8 cellular contexts compared by ENCODE assay signal in the genomic region with DNA sequence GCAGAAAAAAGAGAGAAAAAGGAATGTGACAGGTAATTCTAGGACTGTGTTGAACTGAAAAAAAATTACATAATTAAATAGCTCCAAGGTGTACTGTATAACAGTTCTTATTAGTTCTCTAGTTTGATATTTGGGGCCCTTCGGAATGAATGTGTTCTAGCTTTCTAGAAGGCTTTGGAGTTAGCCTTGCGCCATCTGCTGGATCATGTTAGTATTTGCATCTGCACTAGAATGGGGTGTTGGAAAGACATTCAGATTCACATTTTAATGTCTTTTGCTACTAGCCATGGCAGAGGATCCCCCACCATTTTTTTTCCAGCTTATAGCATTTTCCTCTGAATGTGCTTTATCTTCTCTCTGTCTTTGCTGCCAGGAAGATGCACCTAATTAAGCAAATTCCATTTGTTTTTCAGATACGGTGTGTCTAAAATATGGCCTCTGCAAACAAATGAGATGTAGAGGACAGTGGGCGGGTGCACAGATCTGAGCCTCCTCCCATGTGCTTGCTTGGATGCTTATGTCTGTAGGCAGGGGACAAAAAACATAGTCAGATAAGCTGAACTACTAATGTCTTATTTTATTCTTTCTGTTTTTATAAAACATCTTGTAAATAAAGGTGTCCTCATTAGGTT.
DNase-seq lines count a peak whose midpoint lies in the region; ATAC-seq and TF ChIP-seq lines count a peak whose summit lies in the region.

No MANE protein-coding gene starts in this region.

- H3K9me3 ChIP-seq in IMR-90 (ENCODE audit: control insufficient read depth, insufficient read depth, low read length): no peaks in the 10 kb centered on the region
- H3K9me3 ChIP-seq in OCI-LY7 (ENCODE audit: low read length): no peaks in the 10 kb centered on the region

- H3K9me2 ChIP-seq in OCI-LY7 (ENCODE audit: insufficient read depth, low read length): no peaks in the 10 kb centered on the region

- H3K79me1 ChIP-seq in IMR-90 (ENCODE audit: low read depth in 1 of 2, low read length in 2 of 2): no peaks in the 10 kb centered on the region

- no peaks in the 10 kb centered on the region for H3K27me3 Mint-ChIP-seq in activated naive CD4-positive, alpha-beta T cell treated with anti-CD3 and anti-CD28 coated beads, Interleukin-2, amount 10 ng/mL, durations not matched to agents 7 days and 5 days

- no peaks in the 10 kb centered on the region for H3K36me3 Mint-ChIP-seq in activated naive CD4-positive, alpha-beta T cell treated with anti-CD3 and anti-CD28 coated beads, Interleukin-2, amount 10 ng/mL, durations not matched to agents 7 days and 5 days

- dilution Hi-C loops in IMR-90 (cut with HindIII; ENCODE audit: low sequenced_read_pairs, unreplicated experiment): no loop called here

- no peak overlapping the region for H4K5ac ChIP-seq in IMR-90 (ENCODE audit: low read depth, low read length)

- intact Hi-C loops in IMR-90 (cut with micrococcal nuclease): loop anchor here (1.0 to 2.0 kb wide), 3 partner anchors 238 to 323 kb away; a partner anchor contains a TSS
- intact Hi-C loops in OCI-LY7 (cut with micrococcal nuclease; ENCODE audit: unreplicated experiment): loop anchor here (5.0 to 10.0 kb wide), 2 partner anchors 270 to 307 kb away; a partner anchor contains a TSS
- intact Hi-C loops in Right ventricle myocardium superior (cut with DNase I): no loop called here

- H3K9me3 Mint-ChIP-seq in activated naive CD4-positive, alpha-beta T cell treated with anti-CD3 and anti-CD28 coated beads, Interleukin-2, amount 10 ng/mL, durations not matched to agents 7 days and 5 days: no peaks in the 10 kb centered on the region

- H3K4me3 ChIP-seq in IMR-90 (ENCODE audit: insufficient read depth, low read depth, low read length) (no peak overlapping the region), OCI-LY7 (ENCODE audit: low read depth, low read length, poor library complexity, severe bottlenecking) (no peak overlapping the region)

- no peak overlapping the region for H3K18ac ChIP-seq in IMR-90 (ENCODE audit: low read depth, low read length)

- no peak overlapping the region for H4K91ac ChIP-seq in IMR-90 (ENCODE audit: insufficient read depth, low read depth, low read length)

- no peaks in the 10 kb centered on the region for H3K9me1 ChIP-seq in IMR-90 (ENCODE audit: insufficient read depth, low read length)

- in situ Hi-C loops in IMR-90 (cut with MboI; ENCODE audit: low sequenced_read_pairs): no loop called here

- H3K4ac ChIP-seq in IMR-90 (ENCODE audit: low read depth, low read length): no peak overlapping the region

- ATAC-seq in GM21717 (IDR thresholded peaks at IDR 0.05; ENCODE audit: unreplicated experiment): peak; percentile 87
- peak; percentile 88 for ATAC-seq in IMR-90 (ENCODE audit: low read depth)
- peak; percentile 89 for ATAC-seq in Right ventricle myocardium superior (ENCODE audit: poor library complexity)

- H3K4me1 ChIP-seq in IMR-90 (ENCODE audit: control insufficient read depth, insufficient read depth, low read length) (peaks cover 5% of the 10 kb centered on the region), OCI-LY7 (ENCODE audit: insufficient read depth, low read length, poor library complexity, severe bottlenecking) (no peaks in the 10 kb centered on the region)

- H3K4me1 Mint-ChIP-seq in activated naive CD4-positive, alpha-beta T cell treated with anti-CD3 and anti-CD28 coated beads, Interleukin-2, amount 10 ng/mL, durations not matched to agents 7 days and 5 days: no peaks in the 10 kb centered on the region

- H2AK9ac ChIP-seq in IMR-90 (replicated peaks; ENCODE audit: low read depth, low read length, poor library complexity): no peak overlapping the region

- POLR2A ChIA-PET in IMR-90 (lab: Charles Lee; ENCODE audit: unreplicated experiment): interaction anchor here (1.1 kb wide), 1 partner anchor 45 kb away, joined by 3 read pairs; no protein-coding TSS in a partner anchor
- POLR2A ChIA-PET in OCI-LY7 (lab: Charles Lee): no interaction called here

- H2BK120ac ChIP-seq in IMR-90 (ENCODE audit: low read depth, low read length): no peak overlapping the region

- no peak overlapping the region for H3K4me3 Mint-ChIP-seq in activated naive CD4-positive, alpha-beta T cell treated with anti-CD3 and anti-CD28 coated beads, Interleukin-2, amount 10 ng/mL, durations not matched to agents 7 days and 5 days

- no peak overlapping the region for H3K14ac ChIP-seq in IMR-90 (replicated peaks; ENCODE audit: low read depth, low read length)

- H2AK5ac ChIP-seq in IMR-90 (ENCODE audit: low read depth, low read length): no peak overlapping the region

- no CpG with 5 or more reads among the region's 4 CpGs for WGBS in IMR-90 (ENCODE audit: extremely low coverage in 2 of 2, insufficient read length in 1 of 2), 2 experiments

- H2BK15ac ChIP-seq in IMR-90 (ENCODE audit: low read depth, low read length): no peak overlapping the region

- H3K27ac ChIP-seq in IMR-90 (ENCODE audit: insufficient read depth, low read length): no peak overlapping the region
- H3K27ac ChIP-seq in OCI-LY7 (ENCODE audit: low read depth, low read length, poor library complexity, severe bottlenecking): no peak overlapping the region

- H4K20me1 ChIP-seq in IMR-90 (ENCODE audit: insufficient read depth, low read length) (no peaks in the 10 kb centered on the region), OCI-LY7 (ENCODE audit: insufficient read depth, low read length) (no peaks in the 10 kb centered on the region)

- H3K4me2 ChIP-seq in IMR-90 (ENCODE audit: low read depth, low read length) (peak overlapping the region; percentile 23), OCI-LY7 (ENCODE audit: low read length) (no peak overlapping the region)

- no peak overlapping the region for H3K56ac ChIP-seq in IMR-90 (ENCODE audit: extremely low read depth, insufficient read depth, low read length)

- no peak overlapping the region for H4K8ac ChIP-seq in IMR-90 (ENCODE audit: low read depth in 2 of 2, low read length in 2 of 2)

- TF ChIP-seq CTCF in IMR-90 (conservative IDR thresholded peaks at IDR 0.05; ENCODE audit: low read depth, low read length) (peak; percentile 76), OCI-LY7 (conservative IDR thresholded peaks at IDR 0.05; ENCODE audit: low read length) (peak; percentile 92)

- CTCF ChIA-PET in IMR-90 (lab: Yijun Ruan, JAX) (interaction anchor here (0.5 to 1.3 kb wide), 7 partner anchors 9 to 1278 kb away, joined by 3 to 8 read pairs (median 4); no protein-coding TSS in a partner anchor), OCI-LY7 (lab: Charles Lee; ENCODE audit: unreplicated experiment) (interaction anchor here (0.9 kb wide), 1 partner anchor 24 kb away, joined by 3 read pairs; no protein-coding TSS in a partner anchor)
- CTCF ChIA-PET in activated naive CD4-positive, alpha-beta T cell treated with anti-CD3 and anti-CD28 coated beads, Interleukin-2, amount 10 ng/mL, durations not matched to agents 7 days and 5 days (lab: Charles Lee): interaction anchor here (0.6 to 2.0 kb wide), 11 partner anchors 14 to 523 kb away, joined by 3 to 9 read pairs (median 5); a partner anchor contains a TSS

- no peaks in the 10 kb centered on the region for H3K27me3 ChIP-seq in IMR-90 (ENCODE audit: control insufficient read depth, insufficient read depth, low read length)

- DNase-seq in GM03348 (ENCODE audit: low spot score): peak; percentile 58
- peak; percentile 66 for DNase-seq in IMR-90
- DNase-seq in OCI-LY7 (ENCODE audit: low spot score): peak; percentile 69
- peak; percentile 62 for DNase-seq in activated naive CD4-positive, alpha-beta T cell treated with anti-CD3 and anti-CD28 coated beads, Interleukin-2, amount 10 ng/mL, durations not matched to agents 7 days and 5 days
- no peak for DNase-seq in Right ventricle myocardium superior
- DNase-seq in pulmonary artery endothelial cell (ENCODE audit: low read depth, low spot score): peak; percentile 22
- DNase-seq in 8988T: no peak

- H3K27ac Mint-ChIP-seq in activated naive CD4-positive, alpha-beta T cell treated with anti-CD3 and anti-CD28 coated beads, Interleukin-2, amount 10 ng/mL, durations not matched to agents 7 days and 5 days: no peak overlapping the region

- peak; percentile 74 for TF ChIP-seq RAD21 in IMR-90 (IDR thresholded peaks at IDR 0.05; ENCODE audit: low read length)

- H2BK20ac ChIP-seq in IMR-90 (ENCODE audit: low read depth, low read length): no peak overlapping the region

- TF ChIP-seq POLR2A in IMR-90 (IDR thresholded peaks at IDR 0.05; ENCODE audit: low read depth, low read length): no peak

- no peak overlapping the region for H3K23ac ChIP-seq in IMR-90 (ENCODE audit: low read depth, low read length)

- no peaks in the 10 kb centered on the region for H3K79me2 ChIP-seq in OCI-LY7 (ENCODE audit: insufficient read depth, low read depth, low read length)

- H2BK5ac ChIP-seq in IMR-90 (ENCODE audit: low read depth, low read length, poor library complexity, severe bottlenecking): no peak overlapping the region

- no peak overlapping the region for H3K9ac ChIP-seq in IMR-90 (ENCODE audit: low read depth, low read length)

- no peak overlapping the region for H2AFZ ChIP-seq in IMR-90 (replicated peaks; ENCODE audit: low read length, poor library complexity)
- no peak overlapping the region for H2AFZ ChIP-seq in OCI-LY7 (ENCODE audit: low read length)

- BruUV-seq in IMR-90 (replicated peaks; lab: Mats Ljungman, UMichigan) (no TSS peak), OCI-LY7 (replicated peaks; lab: Mats Ljungman, UMichigan) (no TSS peak)

- H3K36me3 ChIP-seq in IMR-90 (ENCODE audit: control insufficient read depth, insufficient read depth, low read length) (no peaks in the 10 kb centered on the region), OCI-LY7 (ENCODE audit: insufficient read depth, low read length) (no peaks in the 10 kb centered on the region)

TF ChIP-seq in IMR-90, 13 proteins besides CTCF, POLR2A, EP300 and RAD21:
- TF ChIP-seq FOS (IDR thresholded peaks at IDR 0.05; ENCODE audit: low read depth, low read length) (no peak), RCOR1 (IDR thresholded peaks at IDR 0.05; ENCODE audit: insufficient replicate concordance, low read length) (no peak), SMC3 (IDR thresholded peaks at IDR 0.05; ENCODE audit: low read depth, low read length) (peak; percentile 78)

Comparison
In these comparisons a context has a peak if more than half of its experiments do, and no peak if none do; other contexts are left out.
1. DNase-seq: peak in GM03348 (single experiment), IMR-90 (single experiment), OCI-LY7 (single experiment), activated naive CD4-positive, alpha-beta T cell treated with anti-CD3 and anti-CD28 coated beads, Interleukin-2, amount 10 ng/mL, durations not matched to agents 7 days and 5 days (single experiment) and pulmonary artery endothelial cell (single experiment); none in Right ventricle myocardium superior (single experiment) and 8988T (single experiment).
2. Peak in every context shown above with its lines, with median percentiles within 50 percentile points of each other: ATAC-seq.